13 cellular contexts compared by ENCODE assay signal in the genomic region with DNA sequence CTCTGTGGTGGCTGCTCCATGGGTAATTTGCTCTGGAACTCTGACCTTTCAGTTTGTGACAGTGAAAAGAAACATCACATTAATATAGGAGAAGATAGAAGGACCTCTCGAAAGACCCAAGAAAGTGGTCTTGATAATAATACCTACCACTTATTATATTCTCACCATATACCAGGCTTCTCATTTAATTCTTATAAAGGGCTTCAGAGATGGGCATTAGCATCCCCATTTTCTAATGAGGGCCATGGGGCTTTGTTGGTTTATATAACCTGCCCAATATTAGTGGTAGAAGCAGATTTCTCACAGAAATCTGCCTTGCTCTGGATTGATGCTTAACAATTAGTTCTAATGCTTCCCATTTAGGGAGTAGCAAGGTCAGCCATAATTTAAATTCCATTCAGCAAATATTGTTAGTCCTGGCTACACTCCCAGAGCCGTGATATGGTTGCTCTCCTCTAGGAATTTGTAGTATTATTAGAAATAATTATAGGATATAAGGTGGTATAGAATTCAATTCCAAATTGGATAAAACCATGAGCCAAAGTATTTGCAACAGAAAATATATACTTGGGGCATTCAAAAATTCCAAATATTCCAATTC. TPM values are rescaled to one million over a fixed set of nuclear protein-coding genes. Genes with fewer than 3 reads are reported as not detected.
A peak's percentile ranks its signal among the peaks of the same experiment; 100 is the strongest.
DNase-seq lines count a peak whose midpoint lies in the region; ATAC-seq and TF ChIP-seq lines count a peak whose summit lies in the region.
"Had no signal": no experiment of that assay in that cellular context is flagged by ENCODE, and none has a peak within 500 bp of the region (broad histone marks: within the 10 kb centered on the region; RNA-seq: fewer than 3 reads in every experiment).

No MANE protein-coding gene starts in this region.

- DNase-seq in EH (ENCODE audit: low read depth) (peak; percentile 84), NCI-H2227 treated with DMSO at 0.1 percent for 48 hours (lab: John Stamatoyannopoulos, UW) (peak; percentile 60), chondrocyte (ENCODE audit: low spot score) (no peak), trophoblast cell (no peak)
- no peak for DNase-seq in stimulated activated CD4-positive, alpha-beta T cell treated with anti-CD3 and anti-CD28 coated beads, Interleukin-2, amount 100 ng/mL, for 24 hours
- no peak for DNase-seq in activated CD4-positive, alpha-beta T cell treated with anti-CD3 and anti-CD28 coated beads for 4 hours
- no peak for DNase-seq in stimulated activated naive CD8-positive, alpha-beta T cell treated with anti-CD3 and anti-CD28 coated beads, Interleukin-15, amount 100 ng/mL, for 72 hours
- DNase-seq: esophagus squamous epithelium; naive thymus-derived CD8-positive, alpha-beta T cell; Right ventricle myocardium superior had no signal

- no peak overlapping the region for H2BK12ac ChIP-seq in trophoblast cell (ENCODE audit: low read length)

- no peak overlapping the region for H4K12ac ChIP-seq in trophoblast cell (ENCODE audit: low read depth, low read length)

- H3K9ac ChIP-seq in trophoblast cell (ENCODE audit: low read length): no peak overlapping the region

- H3K27me3 Mint-ChIP-seq in chondrocyte (ENCODE audit: low read depth): no peaks in the 10 kb centered on the region
- H3K27me3 Mint-ChIP-seq in stimulated activated naive CD8-positive, alpha-beta T cell treated with anti-CD3 and anti-CD28 coated beads, Interleukin-15, amount 100 ng/mL, for 72 hours: no peaks in the 10 kb centered on the region
- H3K27me3 Mint-ChIP-seq: IgD-negative memory B cell; naive thymus-derived CD8-positive, alpha-beta T cell had no signal

- no peaks in the 10 kb centered on the region for H3K27me3 ChIP-seq in trophoblast cell (ENCODE audit: insufficient read depth, low read length)
- H3K27me3 ChIP-seq: esophagus squamous epithelium had no signal

- peaks cover 15 to 17% of the 10 kb centered on the region in 2 experiments for H3K4me1 ChIP-seq in trophoblast cell (ENCODE audit: control insufficient read depth in 1 of 2, insufficient read depth in 2 of 2, low read length in 2 of 2)

- no peak for TF ChIP-seq CTCF in chondrocyte (IDR thresholded peaks at IDR 0.05)

- H4K8ac ChIP-seq in trophoblast cell (ENCODE audit: low read depth, low read length): no peak overlapping the region

- no peaks in the 10 kb centered on the region for H3K79me2 ChIP-seq in trophoblast cell (ENCODE audit: control insufficient read depth, insufficient read depth, low read length, poor library complexity)

- H3K27ac ChIP-seq in trophoblast cell (ENCODE audit: low read depth, low read length): peak overlapping the region; percentile 57

- no peaks in the 10 kb centered on the region for H3K9me3 ChIP-seq in trophoblast cell (ENCODE audit: insufficient read depth, low read depth, low read length)
- H3K9me3 ChIP-seq: esophagus squamous epithelium had no signal

- no peak overlapping the region for H2BK5ac ChIP-seq in trophoblast cell (ENCODE audit: low read depth, low read length, poor library complexity)

- H3K27ac Mint-ChIP-seq in chondrocyte (ENCODE audit: unreplicated experiment): peak overlapping the region; percentile 82
- no peak overlapping the region for H3K27ac Mint-ChIP-seq in stimulated activated naive CD8-positive, alpha-beta T cell treated with anti-CD3 and anti-CD28 coated beads, Interleukin-15, amount 100 ng/mL, for 72 hours
- H3K27ac Mint-ChIP-seq: IgD-negative memory B cell had no signal

- H2AK5ac ChIP-seq in trophoblast cell (ENCODE audit: low read length): no peak overlapping the region

- no CpG with 5 or more reads among the region's 2 CpGs for WGBS in trophoblast cell (ENCODE audit: extremely low coverage, insufficient coverage, insufficient read length)

- H3K9me3 Mint-ChIP-seq in chondrocyte (ENCODE audit: low read depth): peaks cover 7% of the 10 kb centered on the region
- H3K9me3 Mint-ChIP-seq in stimulated activated naive CD8-positive, alpha-beta T cell treated with anti-CD3 and anti-CD28 coated beads, Interleukin-15, amount 100 ng/mL, for 72 hours: peaks cover 5 to 10% of the 10 kb centered on the region in 2 donors

- H3K36me3 ChIP-seq in trophoblast cell (ENCODE audit: control insufficient read depth in 1 of 2, insufficient read depth in 2 of 2, low read length in 2 of 2): no peaks in the 10 kb centered on the region
- H3K36me3 ChIP-seq: esophagus squamous epithelium had no signal

- H3K4me3 Mint-ChIP-seq in chondrocyte (ENCODE audit: unreplicated experiment): no peak overlapping the region
- H3K4me3 Mint-ChIP-seq in stimulated activated naive CD8-positive, alpha-beta T cell treated with anti-CD3 and anti-CD28 coated beads, Interleukin-15, amount 100 ng/mL, for 72 hours: no peak overlapping the region
- H3K4me3 Mint-ChIP-seq: IgD-negative memory B cell had no signal

- no peak overlapping the region for H4K91ac ChIP-seq in trophoblast cell (ENCODE audit: low read depth, low read length)

- no peak overlapping the region for H3K4ac ChIP-seq in trophoblast cell (ENCODE audit: low read depth, low read length)

- no peak for ATAC-seq in HG03045 (IDR thresholded peaks at IDR 0.05; ENCODE audit: unreplicated experiment)
- ATAC-seq in stimulated activated naive CD8-positive, alpha-beta T cell treated with anti-CD3 and anti-CD28 coated beads, Interleukin-15, amount 100 ng/mL, for 72 hours: no peak
- ATAC-seq: activated CD4-positive, CD25-positive, alpha-beta regulatory T cell treated with anti-CD3 and anti-CD28 coated beads, Interleukin-2, amount 50 U/mL, for 24 hours; naive thymus-derived CD8-positive, alpha-beta T cell had no signal

- peaks cover 18% of the 10 kb centered on the region for H3K79me1 ChIP-seq in trophoblast cell (ENCODE audit: low read length)

- no peak overlapping the region for H3K18ac ChIP-seq in trophoblast cell (ENCODE audit: low read length)

- H3K23ac ChIP-seq in trophoblast cell (ENCODE audit: low read length): no peak overlapping the region

- peaks cover 81% of the 10 kb centered on the region for H3K4me1 Mint-ChIP-seq in chondrocyte (ENCODE audit: low read depth)
- H3K4me1 Mint-ChIP-seq in stimulated activated naive CD8-positive, alpha-beta T cell treated with anti-CD3 and anti-CD28 coated beads, Interleukin-15, amount 100 ng/mL, for 72 hours: peaks cover 46% of the 10 kb centered on the region

- H3K4me3 ChIP-seq in trophoblast cell (ENCODE audit: low read depth, low read length): no peak overlapping the region
- H3K4me3 ChIP-seq: esophagus squamous epithelium had no signal

- no peak overlapping the region for H3K14ac ChIP-seq in trophoblast cell (ENCODE audit: low read length)

- H2AFZ ChIP-seq in trophoblast cell (ENCODE audit: insufficient read depth, low read length, poor library complexity): no peak overlapping the region

- no peaks in the 10 kb centered on the region for H3K36me3 Mint-ChIP-seq in chondrocyte (ENCODE audit: low read depth)

- peak overlapping the region; percentile 33 for H2BK120ac ChIP-seq in trophoblast cell (ENCODE audit: insufficient read depth, low read length, poor library complexity)

- no peak overlapping the region for H3K4me2 ChIP-seq in trophoblast cell (ENCODE audit: low read length)

RNA-seq across cellular contexts. Expression of gene AMIGO2, which starts 7.4 kb away (rescaled TPM):
- 86.7 to 153 TPM (median 153 TPM) in 3 replicates for total RNA-seq in chondrocyte
- polyA plus RNA-seq in trophoblast cell (2013): 8.3 TPM in 2 replicates

RNA-seq across cellular contexts. Expression of gene PCED1B, which starts 7.8 kb away (rescaled TPM):
- total RNA-seq in chondrocyte: 2.3 to 3.8 TPM (median 3.0 TPM) in 3 replicates
- polyA plus RNA-seq in trophoblast cell (2013): 2.5 and 2.6 TPM in 2 replicates

Comparison
In these comparisons a context has a peak if more than half of its experiments do, and no peak if none do; other contexts are left out.
1. DNase-seq: peak in EH (single experiment) and NCI-H2227 treated with DMSO at 0.1 percent for 48 hours (single experiment); none in chondrocyte (single experiment), trophoblast cell (0 of 2), stimulated activated CD4-positive, alpha-beta T cell treated with anti-CD3 and anti-CD28 coated beads, Interleukin-2, amount 100 ng/mL, for 24 hours (0 of 2), activated CD4-positive, alpha-beta T cell treated with anti-CD3 and anti-CD28 coated beads for 4 hours (0 of 2) and stimulated activated naive CD8-positive, alpha-beta T cell treated with anti-CD3 and anti-CD28 coated beads, Interleukin-15, amount 100 ng/mL, for 72 hours (0 of 2).